ENCODE assay signal across 13 cellular contexts in genomic region chr2:38260469-38260868, GRCh38.
DNase-seq lines count a peak whose midpoint lies in the region; ATAC-seq and TF ChIP-seq lines count a peak whose summit lies in the region.
"Had no signal": no experiment of that assay in that cellular context is flagged by ENCODE, and none has a peak within 500 bp of the region (broad histone marks: within the 10 kb centered on the region; RNA-seq: fewer than 3 reads in every experiment).

No MANE protein-coding gene starts in this region.

- POLR2A ChIA-PET in MCF 10A (lab: Yijun Ruan, JAX), result interaction anchor here (1.0 kb wide), 1 partner anchor 23 kb away, joined by 3 read pairs; no protein-coding TSS in a partner anchor

- peak; percentile 50 for ATAC-seq in HG02798 (IDR thresholded peaks at IDR 0.05; ENCODE audit: poor library complexity, unreplicated experiment)
- ATAC-seq: left ventricle myocardium superior had no signal

- no peaks in the 10 kb centered on the region for H3K27me3 Mint-ChIP-seq in MCF 10A (ENCODE audit: insufficient read depth, unreplicated experiment)

- in situ Hi-C loops in mammary epithelial cell (cut with MboI; ENCODE audit: low sequenced_read_pairs in 2 of 2), result loop anchor here in 1 of 2 donors (10.0 to 25.0 kb wide), 2 partner anchors 146 to 873 kb away; no protein-coding TSS in a partner anchor

- DNase-seq in breast epithelium (ENCODE audit: low spot score in 2 of 2), result no peak
- DNase-seq in MCF 10A (ENCODE audit: unreplicated experiment), result no peak
- no peak for DNase-seq in mammary epithelial cell
- DNase-seq in ascending aorta (ENCODE audit: low spot score in 2 of 2), result no peak
- DNase-seq in NCI-H748 treated with DMSO at 0.1 percent for 48 hours (lab: John Stamatoyannopoulos, UW), result no peak
- no peak for DNase-seq in AG08396 (ENCODE audit: low spot score)
- DNase-seq: activated naive CD8-positive, alpha-beta T cell treated with anti-CD3 and anti-CD28 coated beads, Interleukin-2, amount 10 ng/mL, durations not matched to agents 7 days and 5 days; BE2C; hypothalamus; left ventricle myocardium superior had no signal

- H3K9me3 ChIP-seq in breast epithelium (no peaks in the 10 kb centered on the region), mammary epithelial cell (replicated peaks; ENCODE audit: insufficient read depth, low read length) (no peaks in the 10 kb centered on the region), stomach smooth muscle (ENCODE audit: control insufficient read depth in 2 of 2, low read length in 2 of 2) (no peaks in the 10 kb centered on the region), ascending aorta (no peaks in the 10 kb centered on the region)
- H3K9me3 ChIP-seq: BE2C, esophagus muscularis mucosa had no signal

- H3K79me2 ChIP-seq in mammary epithelial cell (ENCODE audit: insufficient read depth, low read length), result no peaks in the 10 kb centered on the region

- intact Hi-C loops in breast epithelium (cut with DNase I; ENCODE audit: low total_unique reads), result no loop called here
- intact Hi-C loops in MCF 10A (cut with micrococcal nuclease), result no loop called here
- intact Hi-C loops in mammary epithelial cell (cut with micrococcal nuclease), result no loop called here
- intact Hi-C loops in ascending aorta (cut with DNase I), result no loop called here

- H3K4me3 Mint-ChIP-seq in MCF 10A (ENCODE audit: unreplicated experiment), result no peak overlapping the region
- H3K4me3 Mint-ChIP-seq: activated naive CD8-positive, alpha-beta T cell treated with anti-CD3 and anti-CD28 coated beads, Interleukin-2, amount 10 ng/mL, durations not matched to agents 7 days and 5 days had no signal

- no peaks in the 10 kb centered on the region for H3K4me1 Mint-ChIP-seq in MCF 10A (ENCODE audit: insufficient read depth, unreplicated experiment)
- H3K4me1 Mint-ChIP-seq: activated naive CD8-positive, alpha-beta T cell treated with anti-CD3 and anti-CD28 coated beads, Interleukin-2, amount 10 ng/mL, durations not matched to agents 7 days and 5 days had no signal

- no peaks in the 10 kb centered on the region for H3K36me3 Mint-ChIP-seq in MCF 10A (ENCODE audit: insufficient read depth, unreplicated experiment)
- H3K36me3 Mint-ChIP-seq: activated naive CD8-positive, alpha-beta T cell treated with anti-CD3 and anti-CD28 coated beads, Interleukin-2, amount 10 ng/mL, durations not matched to agents 7 days and 5 days had no signal

- H3K4me3 ChIP-seq in breast epithelium (peak overlapping the region in 2 of 3 donors; percentile 35 to 60), mammary epithelial cell (replicated peaks in 1 of 3; ENCODE audit: insufficient read depth in 1 of 3, low read depth in 2 of 3, low read length in 3 of 3) (peak overlapping the region in 2 of 3 experiments; percentile 3 to 33), stomach smooth muscle (ENCODE audit: low read length in 2 of 2) (peak overlapping the region in 1 of 2 donors; percentile 15), ascending aorta (peak overlapping the region in 1 of 2 donors; percentile 48)

- H3K27ac ChIP-seq in breast epithelium (peak overlapping the region; percentile 40 to 66), mammary epithelial cell (ENCODE audit: insufficient read depth, low read depth, low read length) (no peak overlapping the region), stomach smooth muscle (ENCODE audit: low read length) (peak overlapping the region; percentile 6), ascending aorta (no peak overlapping the region)
- H3K27ac ChIP-seq: esophagus muscularis mucosa had no signal

- no TSS peak for BruUV-seq in MCF 10A (replicated peaks; lab: Mats Ljungman, UMichigan)
- BruUV-seq in mammary epithelial cell (replicated peaks; lab: Mats Ljungman, UMichigan), result no TSS peak

- no peak overlapping the region for H3K27ac Mint-ChIP-seq in MCF 10A (ENCODE audit: low read depth, unreplicated experiment)
- H3K27ac Mint-ChIP-seq: activated naive CD8-positive, alpha-beta T cell treated with anti-CD3 and anti-CD28 coated beads, Interleukin-2, amount 10 ng/mL, durations not matched to agents 7 days and 5 days had no signal

- no peak for TF ChIP-seq POLR2A in breast epithelium (IDR thresholded peaks at IDR 0.05)

- CTCF ChIA-PET in MCF 10A (lab: Yijun Ruan, JAX), result no interaction called here
- CTCF ChIA-PET in mammary epithelial cell (lab: Charles Lee; ENCODE audit: low non-redundant PET), result no interaction called here

- H3K4me2 ChIP-seq in mammary epithelial cell (ENCODE audit: insufficient read depth, low read depth, low read length), result peak overlapping the region; percentile 61

- WGBS in mammary epithelial cell (ENCODE audit: low coverage, missing lambda C conversion rate), result 49% methylated on average over 11 of the region's 11 CpGs

- no peaks in the 10 kb centered on the region for H3K9me3 Mint-ChIP-seq in MCF 10A (ENCODE audit: unreplicated experiment)
- H3K9me3 Mint-ChIP-seq: activated naive CD8-positive, alpha-beta T cell treated with anti-CD3 and anti-CD28 coated beads, Interleukin-2, amount 10 ng/mL, durations not matched to agents 7 days and 5 days had no signal

- TF ChIP-seq CTCF in breast epithelium (IDR thresholded peaks at IDR 0.05) (no peak), MCF 10A (IDR thresholded peaks at IDR 0.05; ENCODE audit: unreplicated experiment) (no peak), mammary epithelial cell (conservative IDR thresholded peaks at IDR 0.05 in 1 of 2, IDR thresholded peaks at IDR 0.05 in 1 of 2; ENCODE audit: extremely low read depth in 1 of 2, insufficient read depth in 1 of 2, low read depth in 1 of 2, low read length in 2 of 2) (no peak), ascending aorta (IDR thresholded peaks at IDR 0.05) (no peak)

- no peaks in the 10 kb centered on the region for H4K20me1 ChIP-seq in mammary epithelial cell (ENCODE audit: insufficient read depth, low read length)

- no peaks in the 10 kb centered on the region for H3K4me1 ChIP-seq in breast epithelium
- no peaks in the 10 kb centered on the region for H3K4me1 ChIP-seq in mammary epithelial cell (ENCODE audit: insufficient read depth, low read length)
- H3K4me1 ChIP-seq in stomach smooth muscle (ENCODE audit: control insufficient read depth, insufficient read depth, low read length), result no peaks in the 10 kb centered on the region
- no peaks in the 10 kb centered on the region for H3K4me1 ChIP-seq in ascending aorta
- H3K4me1 ChIP-seq: BE2C, esophagus muscularis mucosa had no signal

- H2AFZ ChIP-seq in mammary epithelial cell (ENCODE audit: low read depth, low read length), result peak overlapping the region; percentile 83

- dilution Hi-C loops in mammary epithelial cell (cut with HindIII; ENCODE audit: low sequenced_read_pairs), result loop anchor here (5.0 kb wide), 1 partner anchor 78 kb away; no protein-coding TSS in a partner anchor

- no peaks in the 10 kb centered on the region for H3K36me3 ChIP-seq in breast epithelium
- H3K36me3 ChIP-seq in mammary epithelial cell (ENCODE audit: insufficient read depth, low read length), result no peaks in the 10 kb centered on the region
- no peaks in the 10 kb centered on the region for H3K36me3 ChIP-seq in stomach smooth muscle (ENCODE audit: control insufficient read depth in 2 of 2, insufficient read depth in 2 of 2, low read length in 2 of 2)
- H3K36me3 ChIP-seq in ascending aorta, result no peaks in the 10 kb centered on the region
- H3K36me3 ChIP-seq: BE2C, esophagus muscularis mucosa had no signal

- H3K9ac ChIP-seq in mammary epithelial cell (ENCODE audit: insufficient read depth, low read length) (peak overlapping the region; percentile 26), stomach smooth muscle (ENCODE audit: low read length in 2 of 2) (no peak overlapping the region)

- H3K27me3 ChIP-seq in breast epithelium (no peaks in the 10 kb centered on the region), mammary epithelial cell (ENCODE audit: insufficient read depth, low read length) (no peaks in the 10 kb centered on the region), stomach smooth muscle (ENCODE audit: control insufficient read depth in 1 of 2, insufficient read depth in 2 of 2, low read length in 2 of 2) (no peaks in the 10 kb centered on the region), ascending aorta (no peaks in the 10 kb centered on the region)
- H3K27me3 ChIP-seq: BE2C, esophagus muscularis mucosa had no signal

Comparison
In these comparisons a context has a peak if more than half of its experiments do, and no peak if none do; other contexts are left out.
1. H3K27ac ChIP-seq: peak in breast epithelium (2 of 2) and stomach smooth muscle (single experiment); none in mammary epithelial cell (single experiment) and ascending aorta (0 of 2).